Comparison of ENCODE assay signal across 16 cellular contexts in genomic region chr10:130200156-130201042, GRCh38.
"Had no signal": no experiment of that assay in that cellular context is flagged by ENCODE, and none has a peak within 500 bp of the region (broad histone marks: within the 10 kb centered on the region; RNA-seq: fewer than 3 reads in every experiment).

No MANE protein-coding gene starts in this region.

- H3K27me3 ChIP-seq: right lobe of liver, thyroid gland had no signal

- H3K4me3 ChIP-seq: esophagus squamous epithelium, gastroesophageal sphincter, psoas muscle, right lobe of liver, thyroid gland had no signal

- H3K36me3 ChIP-seq: esophagus squamous epithelium, gastroesophageal sphincter, right lobe of liver, thyroid gland had no signal

- H3K27ac ChIP-seq: esophagus squamous epithelium, gastroesophageal sphincter, psoas muscle, right lobe of liver, thyroid gland had no signal

- DNase-seq: central memory CD4-positive, alpha-beta T cell; effector memory CD8-positive, alpha-beta T cell; esophagus squamous epithelium; foreskin fibroblast; kidney; left cardiac atrium; mesendoderm; naive B cell; retina; right lobe of liver; stimulated activated CD4-positive, alpha-beta T cell treated with anti-CD3 and anti-CD28 coated beads, Interleukin-2, amount 100 ng/mL, for 24 hours; stimulated activated CD4-positive, alpha-beta T cell treated with anti-CD3 and anti-CD28 coated beads, Interleukin-4, amount 100 ng/mL, for 4 hours; stimulated activated naive CD4-positive, alpha-beta T cell treated with Interleukin-2 at 50 U/mL for 16 hours; thyroid gland had no signal

- H3K9me3 ChIP-seq: esophagus squamous epithelium, gastroesophageal sphincter, psoas muscle, right lobe of liver, thyroid gland had no signal

- H3K4me1 ChIP-seq: gastroesophageal sphincter, psoas muscle, right lobe of liver, thyroid gland had no signal

- ATAC-seq: effector memory CD8-positive, alpha-beta T cell; gastroesophageal sphincter; left cardiac atrium had no signal
